ENCODE assay signal across 1 cellular context in genomic region chr17:21214015-21214776, GRCh38.
A peak's percentile ranks its signal among the peaks of the same experiment; 100 is the strongest.
TF ChIP-seq lines count a peak whose summit lies in the region.

TSS of gene TMEM11 (minus strand) at chr17:21214161. CDS start at chr17:21214152, 9 bp downstream.

TF ChIP-seq in SK-N-SH, 30 proteins besides CTCF, POLR2A, EP300 and RAD21 (continued from another document):
- TF ChIP-seq PBX3 (IDR thresholded peaks at IDR 0.05): no peak
- peak; percentile 44; the same call in 1 of the 2 replicates for TF ChIP-seq NFIC (IDR thresholded peaks at IDR 0.05; ENCODE audit: borderline replicate concordance)
- TF ChIP-seq, protein P1, sequence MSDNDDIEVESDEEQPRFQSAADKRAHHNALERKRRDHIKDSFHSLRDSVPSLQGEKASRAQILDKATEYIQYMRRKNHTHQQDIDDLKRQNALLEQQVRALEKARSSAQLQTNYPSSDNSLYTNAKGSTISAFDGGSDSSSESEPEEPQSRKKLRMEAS (IDR thresholded peaks at IDR 0.05; ENCODE audit: low read depth): peak; percentile 31; the same call in 1 of the 2 replicates
- no peak for TF ChIP-seq MEF2A (IDR thresholded peaks at IDR 0.05; ENCODE audit: borderline replicate concordance, low read depth)
- TF ChIP-seq FOXJ3 (CRISPR knock-in tag; IDR thresholded peaks at IDR 0.05): no peak
- TF ChIP-seq ELF1 (IDR thresholded peaks at IDR 0.05): peak; percentile 67; the same call in 1 of the 2 replicates
- TF ChIP-seq, protein P2, sequence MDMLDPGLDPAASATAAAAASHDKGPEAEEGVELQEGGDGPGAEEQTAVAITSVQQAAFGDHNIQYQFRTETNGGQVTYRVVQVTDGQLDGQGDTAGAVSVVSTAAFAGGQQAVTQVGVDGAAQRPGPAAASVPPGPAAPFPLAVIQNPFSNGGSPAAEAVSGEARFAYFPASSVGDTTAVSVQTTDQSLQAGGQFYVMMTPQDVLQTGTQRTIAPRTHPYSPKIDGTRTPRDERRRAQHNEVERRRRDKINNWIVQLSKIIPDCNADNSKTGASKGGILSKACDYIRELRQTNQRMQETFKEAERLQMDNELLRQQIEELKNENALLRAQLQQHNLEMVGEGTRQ (IDR thresholded peaks at IDR 0.05; ENCODE audit: borderline replicate concordance, low read depth, low read length): no peak
- TF ChIP-seq YY1 (IDR thresholded peaks at IDR 0.05; ENCODE audit: low read depth): peak; percentile 98
